Comparison of ENCODE assay signal across 23 cellular contexts in genomic region chr18:49342690-49343089, GRCh38.
"Had no signal": no experiment of that assay in that cellular context is flagged by ENCODE, and none has a peak within 500 bp of the region (broad histone marks: within the 10 kb centered on the region; RNA-seq: fewer than 3 reads in every experiment).

No MANE protein-coding gene starts in this region.

- DNase-seq: activated B cell treated with CpG ODN at 0.5 μM for 24 hours; activated CD4-positive, alpha-beta memory T cell treated with anti-CD3 and anti-CD28 coated beads for 36 hours; activated CD4-positive, alpha-beta T cell treated with anti-CD3 and anti-CD28 coated beads for 4 hours; activated CD8-positive, alpha-beta memory T cell treated with anti-CD3 and anti-CD28 coated beads, Interleukin-2, amount 10 ng/mL, durations not matched to agents 7 days and 5 days; activated naive CD4-positive, alpha-beta T cell treated with Interleukin-2 at 50 U/mL for 16 hours; activated naive CD8-positive, alpha-beta T cell treated with anti-CD3 and anti-CD28 coated beads, Interleukin-2, amount 10 ng/mL, durations not matched to agents 7 days and 5 days; activated T-cell treated with anti-CD3 and anti-CD28 coated beads, Interleukin-2, amount 50 U/mL, for 1 hour; body of pancreas; colonic mucosa; endodermal cell; erythroblast; gastrocnemius medialis; heart left ventricle; left ventricle myocardium superior; mesenchymal stem cell; naive thymus-derived CD8-positive, alpha-beta T cell; ovary; psoas muscle; right cardiac atrium; uterus had no signal

- ATAC-seq: activated CD8-positive, alpha-beta memory T cell treated with anti-CD3 and anti-CD28 coated beads, Interleukin-2, amount 10 ng/mL, durations not matched to agents 7 days and 5 days; activated T-helper 17 cell treated with anti-CD3 and anti-CD28 coated beads, Interleukin-2, amount 50 U/mL, for 72 hours; body of pancreas; gastrocnemius medialis; heart left ventricle; left ventricle myocardium superior; naive thymus-derived CD8-positive, alpha-beta T cell; psoas muscle; right cardiac atrium had no signal

- H3K36me3 ChIP-seq: colonic mucosa, gastrocnemius medialis, heart left ventricle, ovary, uterus had no signal

- H3K4me1 ChIP-seq: colonic mucosa, psoas muscle, uterus had no signal

- H3K9me3 ChIP-seq: body of pancreas, colonic mucosa, gastrocnemius medialis, heart left ventricle, ovary, psoas muscle, tibial nerve, uterus had no signal

- H3K4me3 ChIP-seq: body of pancreas, colonic mucosa, gastrocnemius medialis, heart left ventricle, ovary, psoas muscle, skin epidermis, tibial nerve, uterus had no signal

- H3K27ac ChIP-seq: body of pancreas, colonic mucosa, gastrocnemius medialis, heart left ventricle, ovary, psoas muscle, skin epidermis, tibial nerve, uterus had no signal

- H3K27me3 ChIP-seq: body of pancreas, colonic mucosa, gastrocnemius medialis, heart left ventricle, ovary, tibial nerve, uterus had no signal
